8 cellular contexts compared by ENCODE assay signal in genomic region chr7:131556912-131557457, GRCh38. TPM values are rescaled to one million over a fixed set of nuclear protein-coding genes. Genes with fewer than 3 reads are reported as not detected.
A peak's percentile ranks its signal among the peaks of the same experiment; 100 is the strongest.
DNase-seq lines count a peak whose midpoint lies in the region; ATAC-seq, FAIRE-seq and TF ChIP-seq lines count a peak whose summit lies in the region.

No MANE protein-coding gene starts in this region.

- CTCF ChIA-PET in A549 (lab: Yijun Ruan, JAX): interaction anchor here (0.8 to 0.9 kb wide), 2 partner anchors 69 to 98 kb away, joined by 3 to 4 read pairs; no protein-coding TSS in a partner anchor

- H3K27ac Mint-ChIP-seq in glutamatergic neuron (ENCODE audit: unreplicated experiment): peak overlapping the region; percentile 52

- no peak for TF ChIP-seq RAD21 in A549 (conservative IDR thresholded peaks at IDR 0.05 in 1 of 2, IDR thresholded peaks at IDR 0.05 in 1 of 2)

- H3K9me3 ChIP-seq in A549: no peaks in the 10 kb centered on the region
- no peaks in the 10 kb centered on the region for H3K9me3 ChIP-seq in RWPE2 (ENCODE audit: severe bottlenecking)

- H3K36me3 Mint-ChIP-seq in glutamatergic neuron (ENCODE audit: unreplicated experiment): no peaks in the 10 kb centered on the region

- DNase-seq in A549 (ENCODE audit: low read depth in 1 of 2, low spot score in 1 of 2) (no peak), RWPE2 (ENCODE audit: low spot score) (no peak), glutamatergic neuron (no peak), NCI-H2107 treated with DMSO at 0.1 percent for 48 hours (lab: John Stamatoyannopoulos, UW; ENCODE audit: unreplicated experiment) (no peak), NAMALWA (ENCODE audit: low spot score) (no peak)
- peak; percentile 27 for DNase-seq in stimulated activated CD8-positive, alpha-beta memory T cell treated with anti-CD3 and anti-CD28 coated beads, Interleukin-4, amount 100 ng/mL, for 48 hours

- no peak for FAIRE-seq in A549 (lab: Jason Lieb, UNC)

- ATAC-seq in A549 (peak; percentile 7 to 49; a peak in 4 of 6 replicates), GM21423 (IDR thresholded peaks at IDR 0.05; ENCODE audit: unreplicated experiment) (peak; percentile 4), RWPE2 (ENCODE audit: low read depth) (peak; percentile 6; the same call in 2 of the 3 replicates), esophagus mucosa (no peak)

- no peak for TF ChIP-seq EP300 in A549 (IDR thresholded peaks at IDR 0.05)

- 23% methylated on average over 16 of the region's 23 CpGs for WGBS in A549 (ENCODE audit: missing lambda C conversion rate)

- peak overlapping the region; percentile 100 for H3K4me2 ChIP-seq in A549

- TF ChIP-seq CTCF in A549 (IDR thresholded peaks at IDR 0.05): no peak
- TF ChIP-seq CTCF in RWPE2 (IDR thresholded peaks at IDR 0.05; ENCODE audit: poor library complexity, severe bottlenecking): no peak
- no peak for TF ChIP-seq CTCF in glutamatergic neuron (IDR thresholded peaks at IDR 0.05; ENCODE audit: partially characterized antibody, unreplicated experiment)

- peaks cover 13% of the 10 kb centered on the region for H3K9me3 Mint-ChIP-seq in glutamatergic neuron (ENCODE audit: unreplicated experiment)

- peaks cover 9% of the 10 kb centered on the region for H3K27me3 Mint-ChIP-seq in glutamatergic neuron (ENCODE audit: unreplicated experiment)

- peak overlapping the region; percentile 81 to 93 for H3K27ac ChIP-seq in A549
- H3K27ac ChIP-seq in RWPE2 (ENCODE audit: poor library complexity, severe bottlenecking): no peak overlapping the region

- H3K4me3 Mint-ChIP-seq in glutamatergic neuron (ENCODE audit: unreplicated experiment): peak overlapping the region; percentile 84

- TF ChIP-seq POLR2A in A549 (IDR thresholded peaks at IDR 0.05; ENCODE audit: low read length): no peak

- POLR2A ChIA-PET in A549 (lab: Yijun Ruan, JAX): no interaction called here

- peaks cover 13% of the 10 kb centered on the region; the same call in 2 of the 3 replicates for H3K4me1 ChIP-seq in A549
- no peaks in the 10 kb centered on the region for H3K4me1 ChIP-seq in RWPE2 (ENCODE audit: insufficient read depth, poor library complexity, severe bottlenecking)

- H3K36me3 ChIP-seq in RWPE2 (ENCODE audit: low read depth): no peaks in the 10 kb centered on the region

- peaks cover 5% of the 10 kb centered on the region for H3K4me1 Mint-ChIP-seq in glutamatergic neuron (ENCODE audit: low read depth, unreplicated experiment)

- peaks cover 39% of the 10 kb centered on the region for H3K27me3 ChIP-seq in RWPE2 (ENCODE audit: insufficient read depth, poor library complexity, severe bottlenecking)

- peak overlapping the region; percentile 60 for H3K4me3 ChIP-seq in A549
- peak overlapping the region; percentile 45 for H3K4me3 ChIP-seq in RWPE2 (ENCODE audit: severe bottlenecking)

TF ChIP-seq in A549, 52 proteins besides CTCF, POLR2A, EP300 and RAD21:
- no peak for TF ChIP-seq CBX8 (IDR thresholded peaks at IDR 0.05)
- no peak for TF ChIP-seq CBX2 (IDR thresholded peaks at IDR 0.05; ENCODE audit: borderline replicate concordance, low read depth)

RNA-seq across cellular contexts. Expression of gene PODXL, which starts 0.6 kb away (rescaled TPM):
- polyA plus RNA-seq in A549 (2011; rRNA removed) (13.2 and 16.7 TPM in 2 replicates), A549 (2017; fragmentation: RNase III; extraction: RNeasy Plus Mini Kit Qiagen cat#74134 plus additional on column Dnase treatment) (28.4 to 35.3 TPM (median 33.6 TPM) in 3 replicates)
- 17.5 and 19.7 TPM in 2 replicates for polyA plus RNA-seq in A549 (2012; cell fraction: cytosol; rRNA removed)
- 31.8 and 46.0 TPM in 2 replicates for polyA plus RNA-seq in A549 (2012; cell fraction: nucleus; rRNA removed)
- 22.7 and 24.9 TPM in 2 replicates for polyA minus RNA-seq in A549 (2011; rRNA and poly(A)+ RNA removed)
- total RNA-seq in glutamatergic neuron (ENCODE audit: unreplicated experiment) (12.3 TPM), esophagus mucosa (8.3 TPM)
